In the genomic region with DNA sequence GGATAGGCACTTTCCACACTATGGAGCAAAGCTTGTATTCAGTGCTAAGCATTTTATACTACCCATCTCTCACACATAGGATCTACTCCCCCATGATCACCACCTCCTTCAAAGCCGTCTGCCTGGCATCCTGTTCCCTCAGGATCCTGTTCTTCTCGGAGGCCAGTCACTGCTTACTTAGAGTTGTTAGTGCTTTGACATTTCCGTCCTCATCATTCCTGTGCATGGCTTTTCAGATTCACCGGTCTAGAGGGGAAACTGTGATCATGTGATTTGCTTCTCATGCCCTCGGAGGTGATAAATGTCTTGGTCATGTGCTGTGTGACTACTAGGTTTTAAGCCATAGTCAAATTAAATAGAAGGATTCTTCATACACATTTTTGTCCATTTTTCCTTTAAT, we compare ENCODE assay signal across 28 cellular contexts. TPM values are rescaled to one million over a fixed set of nuclear protein-coding genes. Genes with fewer than 3 reads are reported as not detected.
"Had no signal": no experiment of that assay in that cellular context is flagged by ENCODE, and none has a peak within 500 bp of the region (broad histone marks: within the 10 kb centered on the region; RNA-seq: fewer than 3 reads in every experiment).

No MANE protein-coding gene starts in this region.

- H3K27ac Mint-ChIP-seq: dendritic cell treated with granulocyte-macrophage colony-stimulating factor and Interleukin-4, amounts not matched to agents 40 ng/mL and 50 ng/mL, for 4 days; naive thymus-derived CD4-positive, alpha-beta T cell; nephron; neural progenitor cell; progenitor cell of endocrine pancreas; stimulated activated naive CD8-positive, alpha-beta T cell treated with anti-CD3 and anti-CD28 coated beads, Interleukin-15, amount 100 ng/mL, for 72 hours had no signal

- ATAC-seq: foreskin keratinocyte; gastroesophageal sphincter; heart left ventricle; left lung; naive thymus-derived CD4-positive, alpha-beta T cell; sciatic nerve; stimulated activated naive CD8-positive, alpha-beta T cell treated with anti-CD3 and anti-CD28 coated beads, Interleukin-15, amount 100 ng/mL, for 72 hours had no signal

- H3K4me3 Mint-ChIP-seq: dendritic cell treated with granulocyte-macrophage colony-stimulating factor and Interleukin-4, amounts not matched to agents 40 ng/mL and 50 ng/mL, for 4 days; naive thymus-derived CD4-positive, alpha-beta T cell; nephron; neural progenitor cell; stimulated activated naive CD8-positive, alpha-beta T cell treated with anti-CD3 and anti-CD28 coated beads, Interleukin-15, amount 100 ng/mL, for 72 hours had no signal

- H3K27me3 Mint-ChIP-seq: dendritic cell treated with granulocyte-macrophage colony-stimulating factor and Interleukin-4, amounts not matched to agents 40 ng/mL and 50 ng/mL, for 4 days; progenitor cell of endocrine pancreas had no signal

- DNase-seq: colonic mucosa; effector memory CD4-positive, alpha-beta T cell; foreskin keratinocyte; heart left ventricle; hippocampal formation; left lung; mesenchymal stem cell; midbrain; naive thymus-derived CD4-positive, alpha-beta T cell; stimulated activated CD4-positive, alpha-beta T cell treated with anti-CD3 and anti-CD28 coated beads, Interleukin-12 subunit alpha, Interleukin-12 subunit beta, amount 100 ng/mL, for 4 hours; stimulated activated CD4-positive, alpha-beta T cell treated with anti-CD3 and anti-CD28 coated beads, Interleukin-1b, Interleukin-23, amount 100 ng/mL, for 48 hours; stimulated activated CD4-positive, alpha-beta T cell treated with anti-CD3 and anti-CD28 coated beads, Interleukin-4, amount 100 ng/mL, for 1 hour; stimulated activated CD8-positive, alpha-beta memory T cell treated with anti-CD3 and anti-CD28 coated beads, Interleukin-4, amount 100 ng/mL, for 48 hours; stimulated activated naive CD4-positive, alpha-beta T cell; stimulated activated naive CD8-positive, alpha-beta T cell treated with anti-CD3 and anti-CD28 coated beads, Interleukin-15, amount 100 ng/mL, for 72 hours; thyroid gland; trophoblast cell had no signal

- FAIRE-seq: endothelial cell of umbilical vein, keratinocyte had no signal

- H3K79me2 ChIP-seq: parathyroid adenoma had no signal

- H3K9me3 ChIP-seq: colonic mucosa, esophagus muscularis mucosa, gastroesophageal sphincter, heart left ventricle, left lung, thyroid gland had no signal

- H3K36me3 Mint-ChIP-seq: neural progenitor cell had no signal

- H3K4me1 ChIP-seq: colonic mucosa, esophagus muscularis mucosa, gastroesophageal sphincter, heart left ventricle, left lung, neural progenitor cell, parathyroid adenoma, thyroid gland had no signal

- H3K9ac ChIP-seq: neural progenitor cell, parathyroid adenoma had no signal

- H3K36me3 ChIP-seq: colonic mucosa, esophagus muscularis mucosa, gastroesophageal sphincter, heart left ventricle, thyroid gland had no signal

- H3K27ac ChIP-seq: colonic mucosa, esophagus muscularis mucosa, foreskin keratinocyte, gastroesophageal sphincter, heart left ventricle, left lung, neural progenitor cell, parathyroid adenoma, thyroid gland had no signal

- H2AFZ ChIP-seq: neural progenitor cell, parathyroid adenoma had no signal

- H3K4me3 ChIP-seq: colonic mucosa, esophagus muscularis mucosa, gastroesophageal sphincter, heart left ventricle, left lung, neural progenitor cell, smooth muscle cell, thyroid gland had no signal

- H3K4me2 ChIP-seq: neural progenitor cell, smooth muscle cell had no signal

- H3K9me3 Mint-ChIP-seq: dendritic cell treated with granulocyte-macrophage colony-stimulating factor and Interleukin-4, amounts not matched to agents 40 ng/mL and 50 ng/mL, for 4 days; naive thymus-derived CD4-positive, alpha-beta T cell; nephron; neural progenitor cell; stimulated activated naive CD8-positive, alpha-beta T cell treated with anti-CD3 and anti-CD28 coated beads, Interleukin-15, amount 100 ng/mL, for 72 hours had no signal

- H3K27me3 ChIP-seq: colonic mucosa, esophagus muscularis mucosa, foreskin keratinocyte, gastroesophageal sphincter, heart left ventricle, left lung, neural progenitor cell, thyroid gland had no signal

- H3K4me1 Mint-ChIP-seq: neural progenitor cell; stimulated activated naive CD8-positive, alpha-beta T cell treated with anti-CD3 and anti-CD28 coated beads, Interleukin-15, amount 100 ng/mL, for 72 hours had no signal

RNA-seq across cellular contexts. Expression of a gene that starts 53.1 kb away (rescaled TPM):
- polyA plus RNA-seq: naive thymus-derived CD4-positive, alpha-beta T cell had no signal
